19 cellular contexts compared by ENCODE assay signal in the genomic region with DNA sequence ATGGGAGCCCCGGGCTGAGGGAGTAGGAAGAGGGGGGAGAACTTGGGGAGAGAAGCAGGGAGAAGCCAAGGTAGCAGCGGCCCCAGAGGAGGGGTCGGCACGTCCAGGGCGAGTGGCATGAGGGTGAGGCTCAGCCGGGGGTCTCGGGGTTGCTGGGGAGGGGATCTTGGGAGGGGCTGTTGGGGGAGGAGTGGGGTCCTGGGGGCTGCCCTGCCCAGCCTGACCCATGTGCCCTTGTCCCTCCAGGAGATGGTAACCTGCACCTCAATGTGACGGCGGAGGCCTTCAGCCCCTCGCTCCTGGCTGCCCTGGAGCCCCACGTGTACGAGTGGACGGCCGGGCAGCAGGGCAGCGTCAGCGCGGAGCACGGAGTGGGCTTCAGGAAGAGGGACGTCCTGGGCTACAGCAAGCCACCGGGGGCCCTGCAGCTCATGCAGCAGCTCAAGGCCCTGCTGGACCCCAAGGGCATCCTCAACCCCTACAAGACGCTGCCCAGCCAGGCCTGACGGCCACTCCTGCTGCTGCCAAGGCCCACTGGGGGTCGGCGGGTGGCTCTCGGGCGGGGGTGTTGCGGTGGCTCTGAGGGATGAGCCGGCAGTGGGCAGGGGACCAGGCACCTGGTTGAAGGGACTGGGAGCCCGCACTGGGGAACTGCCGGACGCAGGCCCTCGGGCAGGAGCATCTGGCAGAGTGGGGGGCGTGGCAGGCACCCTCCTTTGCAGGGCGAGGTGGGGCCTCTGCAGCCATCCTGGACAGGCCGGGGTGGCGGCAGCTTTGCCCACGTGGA. TPM values are rescaled to one million over a fixed set of nuclear protein-coding genes. Genes with fewer than 3 reads are reported as not detected.
DNase-seq lines count a peak whose midpoint lies in the region; ATAC-seq and TF ChIP-seq lines count a peak whose summit lies in the region.
"Had no signal": no experiment of that assay in that cellular context is flagged by ENCODE, and none has a peak within 500 bp of the region (broad histone marks: within the 10 kb centered on the region; RNA-seq: fewer than 3 reads in every experiment).

No MANE protein-coding gene starts in this region.

- no peak overlapping the region for H2BK12ac ChIP-seq in mesenchymal stem cell (ENCODE audit: low read length in 2 of 2)

- peak overlapping the region; percentile 55 for H3K27ac ChIP-seq in RWPE1
- no peak overlapping the region for H3K27ac ChIP-seq in mesenchymal stem cell (ENCODE audit: low read length, poor library complexity, severe bottlenecking)
- no peak overlapping the region for H3K27ac ChIP-seq in thyroid gland
- H3K27ac ChIP-seq: BLaER1, dorsolateral prefrontal cortex, gastroesophageal sphincter had no signal

- intact Hi-C loops in CD14-positive monocyte (cut with micrococcal nuclease) (no loop called here), MCF 10A (cut with micrococcal nuclease) (no loop called here), thyroid gland (cut with DNase I) (no loop called here)

- TF ChIP-seq POLR2A in thyroid gland (IDR thresholded peaks at IDR 0.05), result no peak

- H3K4ac ChIP-seq in mesenchymal stem cell (ENCODE audit: low read depth in 1 of 2, low read length in 2 of 2), result no peak overlapping the region

- H3K27me3 Mint-ChIP-seq in CD14-positive monocyte (ENCODE audit: low read depth in 3 of 3) (peaks cover 0 to 6% (median 0%) of the 10 kb centered on the region in 3 donors), MCF 10A (ENCODE audit: insufficient read depth, unreplicated experiment) (no peaks in the 10 kb centered on the region)
- H3K27me3 Mint-ChIP-seq: activated CD4-positive, alpha-beta T cell treated with anti-CD3 and anti-CD28 coated beads, Interleukin-2, amount 10 ng/mL, durations not matched to agents 7 days and 5 days; T-cell had no signal

- no peak overlapping the region for H2BK5ac ChIP-seq in mesenchymal stem cell (ENCODE audit: low read depth, low read length, poor library complexity, severe bottlenecking)

- BruUV-seq in MCF 10A (replicated peaks; lab: Mats Ljungman, UMichigan), result no TSS peak

- ATAC-seq in GM21619 (IDR thresholded peaks at IDR 0.05; ENCODE audit: unreplicated experiment), result no peak
- ATAC-seq: gastroesophageal sphincter, left ventricle myocardium superior, T-cell had no signal

- DNase-seq in AG08396 (ENCODE audit: low spot score) (peak; percentile 12), CD14-positive monocyte (ENCODE audit: low spot score) (peak; percentile 33), RWPE1 (ENCODE audit: low spot score) (no peak), mesenchymal stem cell (no peak), MCF 10A (ENCODE audit: unreplicated experiment) (no peak), Ammon's horn (ENCODE audit: low spot score) (no peak), thyroid gland (no peak)
- DNase-seq: activated CD4-positive, alpha-beta T cell treated with anti-CD3 and anti-CD28 coated beads, Interleukin-2, amount 10 ng/mL, durations not matched to agents 7 days and 5 days; KBM-7; left ventricle myocardium superior; NCI-H2029 treated with DMSO at 0.1 percent for 48 hours; NCI-H446 treated with DMSO at 0.1 percent for 48 hours had no signal

- H3K4me1 ChIP-seq in mesenchymal stem cell (ENCODE audit: control insufficient read depth, insufficient read depth, low read depth, low read length), result peaks cover 37% of the 10 kb centered on the region
- peaks cover 0 to 9% of the 10 kb centered on the region in 2 donors for H3K4me1 ChIP-seq in thyroid gland

- H4K8ac ChIP-seq in mesenchymal stem cell (ENCODE audit: low read length), result no peak overlapping the region

- no peak overlapping the region for H2BK120ac ChIP-seq in mesenchymal stem cell (ENCODE audit: low read depth, low read length)

- no peak overlapping the region for H3K27ac Mint-ChIP-seq in CD14-positive monocyte
- no peak overlapping the region for H3K27ac Mint-ChIP-seq in MCF 10A (ENCODE audit: low read depth, unreplicated experiment)
- H3K27ac Mint-ChIP-seq: activated CD4-positive, alpha-beta T cell treated with anti-CD3 and anti-CD28 coated beads, Interleukin-2, amount 10 ng/mL, durations not matched to agents 7 days and 5 days; T-cell had no signal

- H3K79me1 ChIP-seq in mesenchymal stem cell (replicated peaks; ENCODE audit: low read length, poor library complexity, severe bottlenecking), result peaks cover 7% of the 10 kb centered on the region

- H3K27me3 ChIP-seq in mesenchymal stem cell (ENCODE audit: control insufficient read depth in 1 of 2, insufficient read depth in 1 of 2, low read length in 2 of 2), result peaks cover 0 to 11% of the 10 kb centered on the region in 2 experiments
- no peaks in the 10 kb centered on the region for H3K27me3 ChIP-seq in thyroid gland
- H3K27me3 ChIP-seq: BLaER1, dorsolateral prefrontal cortex had no signal

- TF ChIP-seq CTCF in CD14-positive monocyte (IDR thresholded peaks at IDR 0.05) (no peak), RWPE1 (conservative IDR thresholded peaks at IDR 0.05; ENCODE audit: low read depth) (no peak), MCF 10A (IDR thresholded peaks at IDR 0.05; ENCODE audit: unreplicated experiment) (no peak), thyroid gland (IDR thresholded peaks at IDR 0.05) (no peak)

- no peak overlapping the region for H3K4me3 Mint-ChIP-seq in CD14-positive monocyte
- H3K4me3 Mint-ChIP-seq in MCF 10A (ENCODE audit: unreplicated experiment), result no peak overlapping the region
- H3K4me3 Mint-ChIP-seq: activated CD4-positive, alpha-beta T cell treated with anti-CD3 and anti-CD28 coated beads, Interleukin-2, amount 10 ng/mL, durations not matched to agents 7 days and 5 days; T-cell had no signal

- H2BK15ac ChIP-seq in mesenchymal stem cell (ENCODE audit: low read depth, poor library complexity, severe bottlenecking), result no peak overlapping the region

- H3K18ac ChIP-seq in mesenchymal stem cell (ENCODE audit: low read depth in 1 of 2, low read length in 2 of 2), result no peak overlapping the region

- H3K14ac ChIP-seq in mesenchymal stem cell (ENCODE audit: low read length in 2 of 2), result peak overlapping the region in 1 of 2 experiments; percentile 49

- H2AK5ac ChIP-seq in mesenchymal stem cell (ENCODE audit: low read length, severe bottlenecking), result no peak overlapping the region

- H3K9ac ChIP-seq in mesenchymal stem cell (ENCODE audit: low read length), result no peak overlapping the region
- H3K9ac ChIP-seq: BLaER1 had no signal

- peaks cover 21% of the 10 kb centered on the region for H3K4me1 Mint-ChIP-seq in CD14-positive monocyte
- H3K4me1 Mint-ChIP-seq in MCF 10A (ENCODE audit: insufficient read depth, unreplicated experiment), result no peaks in the 10 kb centered on the region

- H3K4me3 ChIP-seq in mesenchymal stem cell (ENCODE audit: insufficient read depth in 1 of 2, low read depth in 1 of 2, low read length in 2 of 2) (no peak overlapping the region), thyroid gland (replicated peaks in 1 of 3) (no peak overlapping the region)
- H3K4me3 ChIP-seq: BLaER1, dorsolateral prefrontal cortex, gastroesophageal sphincter had no signal

- POLR2A ChIA-PET in RWPE1 (lab: Yijun Ruan, JAX; ENCODE audit: low non-redundant PET), result no interaction called here
- POLR2A ChIA-PET in MCF 10A (lab: Yijun Ruan, JAX), result no interaction called here

- CTCF ChIA-PET in RWPE1 (lab: Yijun Ruan, JAX), result no interaction called here
- CTCF ChIA-PET in MCF 10A (lab: Yijun Ruan, JAX), result no interaction called here

- H3K36me3 Mint-ChIP-seq in CD14-positive monocyte (peaks cover 2 to 4% of the 10 kb centered on the region in 2 donors), MCF 10A (ENCODE audit: insufficient read depth, unreplicated experiment) (peaks cover 4% of the 10 kb centered on the region)
- H3K36me3 Mint-ChIP-seq: T-cell had no signal

- H2AFZ ChIP-seq in mesenchymal stem cell (ENCODE audit: low read depth, low read length), result no peak overlapping the region

- no peak overlapping the region for H3K4me2 ChIP-seq in mesenchymal stem cell (ENCODE audit: low read length, poor library complexity, severe bottlenecking)
- H3K4me2 ChIP-seq: BLaER1 had no signal

- H3K9me3 ChIP-seq in mesenchymal stem cell (ENCODE audit: control insufficient read depth, low read length) (no peaks in the 10 kb centered on the region), thyroid gland (no peaks in the 10 kb centered on the region)
- H3K9me3 ChIP-seq: BLaER1, gastroesophageal sphincter had no signal

- H3K23ac ChIP-seq in mesenchymal stem cell (ENCODE audit: low read length in 2 of 2), result no peak overlapping the region

- H4K91ac ChIP-seq in mesenchymal stem cell (ENCODE audit: low read length), result peak overlapping the region; percentile 46

- WGBS in mesenchymal stem cell, result 92% methylated on average over 36 of the region's 37 CpGs
- 97% methylated on average over 14 to 15 of the region's 37 CpGs for WGBS in thyroid gland, 2 donors

- H3K9me3 Mint-ChIP-seq in CD14-positive monocyte (no peaks in the 10 kb centered on the region), MCF 10A (ENCODE audit: unreplicated experiment) (no peaks in the 10 kb centered on the region)
- H3K9me3 Mint-ChIP-seq: activated CD4-positive, alpha-beta T cell treated with anti-CD3 and anti-CD28 coated beads, Interleukin-2, amount 10 ng/mL, durations not matched to agents 7 days and 5 days; T-cell had no signal

- H3K36me3 ChIP-seq in mesenchymal stem cell (ENCODE audit: control insufficient read depth in 1 of 2, insufficient read depth in 2 of 2, low read depth in 1 of 2, low read length in 2 of 2) (peaks cover 9 to 40% of the 10 kb centered on the region in 2 experiments), thyroid gland (peaks cover 0 to 5% of the 10 kb centered on the region in 2 donors)

RNA-seq across cellular contexts. Expression of a gene that starts 9.0 kb away (rescaled TPM):
- not detected for polyA plus RNA-seq in CD14-positive monocyte
- 0.06 TPM for polyA plus RNA-seq in mesenchymal stem cell (2013, experiment 1 of 2)
- polyA plus RNA-seq in mesenchymal stem cell (2013, experiment 2 of 2), result 0.07 TPM
- 0.37 TPM in 1 of 2 replicates, not detected in the other for total RNA-seq in MCF 10A (2022)
- total RNA-seq in thyroid gland, result not detected
- total RNA-seq: activated CD4-positive, alpha-beta T cell treated with anti-CD3 and anti-CD28 coated beads, Interleukin-2, amount 10 ng/mL, durations not matched to agents 7 days and 5 days; H1; left ventricle myocardium superior; RPMI7951 had no signal
- polyA plus RNA-seq: H1 had no signal

RNA-seq across cellular contexts. Expression of a gene that starts 33.2 kb away (rescaled TPM):
- polyA plus RNA-seq in CD14-positive monocyte, result 1 to 10 TPM; 1.0 to 1.1 TPM
- 5.7 TPM for polyA plus RNA-seq in mesenchymal stem cell (2013, experiment 1 of 2)
- 5.3 TPM for polyA plus RNA-seq in mesenchymal stem cell (2013, experiment 2 of 2)
- total RNA-seq in MCF 10A (2022) (37.5 and 41.5 TPM in 2 replicates), thyroid gland (10 to 100 TPM; 20.2 to 34.4 (median 23.0) TPM)

RNA-seq across cellular contexts. Expression of a gene that starts 41.3 kb away (rescaled TPM):
- polyA plus RNA-seq in CD14-positive monocyte, result under 1 TPM; 0.26 to 0.99 TPM
- not detected for polyA plus RNA-seq in mesenchymal stem cell (2013, experiment 1 of 2)
- polyA plus RNA-seq in mesenchymal stem cell (2013, experiment 2 of 2), result 0.11 TPM
- total RNA-seq in MCF 10A (2022) (not detected in 2 replicates), thyroid gland (1 to 10 TPM in 2 of 4 donors, under 1 TPM in 1, not detected in 1; 0.78 to 5.7 (median 1.1) TPM)
- total RNA-seq: RPMI7951 had no signal

Comparison
In these comparisons a context has a peak if more than half of its experiments do, and no peak if none do; other contexts are left out.
1. DNase-seq: peak in AG08396 (single experiment) and CD14-positive monocyte (single experiment); none in RWPE1 (single experiment), mesenchymal stem cell (single experiment), MCF 10A (single experiment), Ammon's horn (single experiment) and thyroid gland (0 of 2).